In the genomic region with DNA sequence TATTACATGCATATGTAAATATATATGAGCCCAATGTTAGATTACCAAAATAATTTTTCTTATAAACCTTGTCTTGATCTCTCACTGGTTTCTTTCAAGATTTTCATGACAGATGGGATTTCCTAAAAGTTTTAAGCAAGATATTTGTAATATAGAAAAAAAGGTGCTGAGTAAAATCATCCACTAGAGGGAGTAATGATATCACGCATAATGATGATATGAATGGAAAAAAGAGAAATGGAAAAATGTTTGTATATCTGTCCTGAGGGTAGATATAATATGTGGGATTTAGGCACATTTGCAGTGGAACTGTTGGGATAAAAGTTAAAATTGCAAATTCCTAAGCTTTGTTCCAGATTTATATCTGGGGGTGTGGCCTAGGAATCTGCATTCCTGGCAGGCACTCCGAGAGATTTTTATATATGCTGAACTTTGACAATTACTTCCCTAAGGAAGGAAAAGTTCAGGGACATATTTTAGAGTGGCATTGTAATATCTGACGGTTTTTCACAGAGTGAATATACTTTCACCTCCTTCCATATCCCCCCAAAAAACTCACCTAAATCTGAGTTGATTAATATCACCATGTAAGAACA, we compare ENCODE assay signal across 8 cellular contexts.
A peak's percentile ranks its signal among the peaks of the same experiment; 100 is the strongest.
DNase-seq lines count a peak whose midpoint lies in the region; ATAC-seq and TF ChIP-seq lines count a peak whose summit lies in the region.

No MANE protein-coding gene starts in this region.

- H3K27me3 ChIP-seq in heart right ventricle (peaks cover 0 to 4% (median 0%) of the 10 kb centered on the region in 7 donors), Panc1 (ENCODE audit: control insufficient read depth, insufficient read depth, low read length) (no peaks in the 10 kb centered on the region), esophagus muscularis mucosa (no peaks in the 10 kb centered on the region)

- no peaks in the 10 kb centered on the region for H3K36me3 Mint-ChIP-seq in stimulated activated naive B cell treated with anti-CD40 and anti-IgM and Interleukin-4, amounts not matched to agents 10 μg/mL and 1 μg/mL and 100 μg/mL, for 72 hours
- H3K36me3 Mint-ChIP-seq in effector memory CD8-positive, alpha-beta T cell (ENCODE audit: insufficient read depth): no peaks in the 10 kb centered on the region

- H3K4me3 Mint-ChIP-seq in stimulated activated naive B cell treated with anti-CD40 and anti-IgM and Interleukin-4, amounts not matched to agents 10 μg/mL and 1 μg/mL and 100 μg/mL, for 72 hours: peak overlapping the region in 1 of 2 donors; percentile 40
- no peak overlapping the region for H3K4me3 Mint-ChIP-seq in effector memory CD8-positive, alpha-beta T cell

- peaks cover 26 to 53% of the 10 kb centered on the region in 2 donors for H3K4me1 Mint-ChIP-seq in stimulated activated naive B cell treated with anti-CD40 and anti-IgM and Interleukin-4, amounts not matched to agents 10 μg/mL and 1 μg/mL and 100 μg/mL, for 72 hours
- peaks cover 15 to 17% of the 10 kb centered on the region in 2 donors for H3K4me1 Mint-ChIP-seq in effector memory CD8-positive, alpha-beta T cell (ENCODE audit: low read depth in 2 of 2)

- in situ Hi-C loops in Panc1 (cut with HindIII; ENCODE audit: low pct_unique_long_range_greater_than_20kb, low sequenced_read_pairs): no loop called here

- no peak for DNase-seq in heart right ventricle
- DNase-seq in left cardiac atrium: no peak
- no peak for DNase-seq in Panc1 (ENCODE audit: low read depth, low spot score)
- DNase-seq in esophagus muscularis mucosa (ENCODE audit: extremely low spot score): no peak
- DNase-seq in stimulated activated naive B cell treated with anti-CD40 and anti-IgM and Interleukin-4, amounts not matched to agents 10 μg/mL and 1 μg/mL and 100 μg/mL, for 72 hours: no peak
- DNase-seq in stimulated activated CD4-positive, alpha-beta T cell treated with anti-CD3 and anti-CD28 coated beads, Interleukin-4, amount 100 ng/mL, for 1 hour: no peak
- DNase-seq in effector memory CD8-positive, alpha-beta T cell: no peak
- DNase-seq in cardiac septum (ENCODE audit: low spot score): no peak

- no peaks in the 10 kb centered on the region for H3K9me3 Mint-ChIP-seq in stimulated activated naive B cell treated with anti-CD40 and anti-IgM and Interleukin-4, amounts not matched to agents 10 μg/mL and 1 μg/mL and 100 μg/mL, for 72 hours
- no peaks in the 10 kb centered on the region for H3K9me3 Mint-ChIP-seq in effector memory CD8-positive, alpha-beta T cell

- H3K4me3 ChIP-seq in heart right ventricle: no peak overlapping the region
- H3K4me3 ChIP-seq in Panc1 (ENCODE audit: low read depth in 2 of 2, low read length in 2 of 2): no peak overlapping the region
- H3K4me3 ChIP-seq in esophagus muscularis mucosa: no peak overlapping the region

- no peak for ATAC-seq in heart right ventricle
- ATAC-seq in left cardiac atrium: no peak
- ATAC-seq in Panc1: no peak
- ATAC-seq in stimulated activated naive B cell treated with anti-CD40 and anti-IgM and Interleukin-4, amounts not matched to agents 10 μg/mL and 1 μg/mL and 100 μg/mL, for 72 hours (replicated peaks): no peak
- no peak for ATAC-seq in effector memory CD8-positive, alpha-beta T cell (replicated peaks)

- no peak overlapping the region for H3K27ac ChIP-seq in heart right ventricle
- H3K27ac ChIP-seq in Panc1 (ENCODE audit: low read length): no peak overlapping the region
- no peak overlapping the region for H3K27ac ChIP-seq in esophagus muscularis mucosa (replicated peaks in 1 of 4)

- POLR2A ChIA-PET in Panc1 (lab: Charles Lee): no interaction called here

- WGBS in heart right ventricle, 2 donors: 29 to 31% methylated on average over 3 of the region's 3 CpGs
- 33% methylated on average over 3 of the region's 3 CpGs for WGBS in esophagus muscularis mucosa

- H3K4me1 ChIP-seq in heart right ventricle: peaks cover 0 to 50% (median 13%) of the 10 kb centered on the region in 9 donors
- H3K4me1 ChIP-seq in Panc1 (ENCODE audit: control insufficient read depth, insufficient read depth, low read length): 0 out of 2 replicates have a peak, but pooled peaks cover 3% of the 10 kb centered on the region
- peaks cover 6 to 17% (median 12%) of the 10 kb centered on the region in 4 donors for H3K4me1 ChIP-seq in esophagus muscularis mucosa

- H3K36me3 ChIP-seq in heart right ventricle: no peaks in the 10 kb centered on the region
- H3K36me3 ChIP-seq in Panc1 (ENCODE audit: control insufficient read depth, insufficient read depth, low read length): no peaks in the 10 kb centered on the region
- no peaks in the 10 kb centered on the region for H3K36me3 ChIP-seq in esophagus muscularis mucosa

- H3K9me3 ChIP-seq in heart right ventricle: no peaks in the 10 kb centered on the region
- no peaks in the 10 kb centered on the region for H3K9me3 ChIP-seq in Panc1 (ENCODE audit: control insufficient read depth, insufficient read depth, low read depth, low read length)
- H3K9me3 ChIP-seq in esophagus muscularis mucosa: no peaks in the 10 kb centered on the region

- no peaks in the 10 kb centered on the region for H3K27me3 Mint-ChIP-seq in stimulated activated naive B cell treated with anti-CD40 and anti-IgM and Interleukin-4, amounts not matched to agents 10 μg/mL and 1 μg/mL and 100 μg/mL, for 72 hours
- H3K27me3 Mint-ChIP-seq in effector memory CD8-positive, alpha-beta T cell: no peaks in the 10 kb centered on the region

- TF ChIP-seq CTCF in heart right ventricle (IDR thresholded peaks at IDR 0.05) (peak; percentile 23 to 80 (median 63)), Panc1 (IDR thresholded peaks at IDR 0.05) (peak; percentile 55; the same call in 1 of the 2 replicates), esophagus muscularis mucosa (IDR thresholded peaks at IDR 0.05) (peak; percentile 40 to 66 (median 56))

- no TSS peak for BruUV-seq in Panc1 (replicated peaks; lab: Mats Ljungman, UMichigan)

- peak overlapping the region; percentile 22 for H3K27ac Mint-ChIP-seq in stimulated activated naive B cell treated with anti-CD40 and anti-IgM and Interleukin-4, amounts not matched to agents 10 μg/mL and 1 μg/mL and 100 μg/mL, for 72 hours
- H3K27ac Mint-ChIP-seq in effector memory CD8-positive, alpha-beta T cell: no peak overlapping the region

- intact Hi-C loops in heart right ventricle (cut with DNase I) (loop anchor here (5.0 to 10.0 kb wide), 9 partner anchors 120 to 1192 kb away; no protein-coding TSS in a partner anchor), left cardiac atrium (cut with DNase I) (loop anchor here (5.0 to 10.0 kb wide), 4 partner anchors 127 to 1192 kb away; no protein-coding TSS in a partner anchor), Panc1 (cut with micrococcal nuclease; ENCODE audit: unreplicated experiment) (loop anchor here (5.0 kb wide), 3 partner anchors 457 to 1192 kb away; no protein-coding TSS in a partner anchor), esophagus muscularis mucosa (cut with DNase I) (loop anchor here (5.0 kb wide), 1 partner anchor 1177 kb away; no protein-coding TSS in a partner anchor), cardiac septum (cut with DNase I) (loop anchor here (5.0 kb wide), 1 partner anchor 127 kb away; no protein-coding TSS in a partner anchor)

- no peak for TF ChIP-seq EP300 in esophagus muscularis mucosa (IDR thresholded peaks at IDR 0.05)

- CTCF ChIA-PET in Panc1 (lab: Charles Lee): interaction anchor here (1.6 kb wide), 1 partner anchor 1176 kb away, joined by 4 read pairs; no protein-coding TSS in a partner anchor

- no peak for TF ChIP-seq POLR2A in esophagus muscularis mucosa (IDR thresholded peaks at IDR 0.05; ENCODE audit: low read depth)
